Comparison of ENCODE assay signal across 11 cellular contexts in the genomic region with DNA sequence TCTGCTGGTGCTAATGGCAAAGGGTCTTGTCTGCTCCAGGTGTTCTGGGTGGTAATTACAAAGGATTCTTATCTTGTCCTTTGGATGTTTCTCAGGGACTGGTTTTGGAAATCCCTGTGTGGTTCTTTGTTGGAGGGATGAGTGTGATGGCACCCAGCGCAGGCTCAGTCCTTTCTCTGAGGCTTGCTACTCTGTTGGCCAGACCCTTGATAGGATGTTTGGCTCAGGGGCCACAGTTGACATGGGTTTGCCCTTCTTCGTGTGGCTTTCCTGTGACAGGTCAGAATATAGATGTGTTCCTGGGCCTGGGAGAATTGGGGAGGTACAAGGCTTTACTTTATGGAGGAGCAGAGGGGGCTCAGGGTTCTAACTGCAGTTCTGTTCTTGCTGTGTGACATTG. TPM values are rescaled to one million over a fixed set of nuclear protein-coding genes. Genes with fewer than 3 reads are reported as not detected.
DNase-seq lines count a peak whose midpoint lies in the region; ATAC-seq and TF ChIP-seq lines count a peak whose summit lies in the region.
"Had no signal": no experiment of that assay in that cellular context is flagged by ENCODE, and none has a peak within 500 bp of the region (broad histone marks: within the 10 kb centered on the region; RNA-seq: fewer than 3 reads in every experiment).

No MANE protein-coding gene starts in this region.

- intact Hi-C loops in PC-9 (cut with micrococcal nuclease; ENCODE audit: unreplicated experiment) (no loop called here), thyroid gland (cut with DNase I) (no loop called here)

- H3K4me1 ChIP-seq in PC-9 (replicated peaks; ENCODE audit: insufficient read depth) (peaks cover 32% of the 10 kb centered on the region), endodermal cell (ENCODE audit: control insufficient read depth, insufficient read depth, low read length) (peaks cover 26% of the 10 kb centered on the region), thyroid gland (peaks cover 76 to 77% of the 10 kb centered on the region in 2 donors)

- H3K27ac Mint-ChIP-seq in endodermal cell (no peak overlapping the region), nephron (peak overlapping the region; percentile 89 to 97 (median 96))
- H3K27ac Mint-ChIP-seq: H9 had no signal

- H4K20me1 ChIP-seq in PC-9 (ENCODE audit: insufficient read depth) = peaks cover 34% of the 10 kb centered on the region

- H3K4me2 ChIP-seq in PC-9 = peak overlapping the region; percentile 17

- H3K4me1 Mint-ChIP-seq in endodermal cell (peaks cover 26% of the 10 kb centered on the region), nephron (peaks cover 69% of the 10 kb centered on the region)
- H3K4me1 Mint-ChIP-seq in activated T-cell treated with anti-CD3 and anti-CD28 coated beads, Interleukin-2, amount 50 U/mL, for 4 hours (ENCODE audit: low read depth) = peaks cover 3% of the 10 kb centered on the region

- H3K4me3 ChIP-seq in PC-9 = no peak overlapping the region; the same call in 1 of the 2 replicates
- peak overlapping the region; percentile 70 for H3K4me3 ChIP-seq in endodermal cell (ENCODE audit: low read length)
- peak overlapping the region in 1 of 3 donors; percentile 61 for H3K4me3 ChIP-seq in thyroid gland (replicated peaks in 1 of 3)

- peak overlapping the region; percentile 4 for H3K9ac ChIP-seq in endodermal cell (ENCODE audit: extremely low read depth, low read length, poor library complexity, severe bottlenecking)

- CTCF ChIA-PET in PC-9 (lab: Charles Lee) = no interaction called here

- BruUV-seq in PC-9 (replicated peaks; lab: Mats Ljungman, UMichigan) = no TSS peak

- H3K9me3 ChIP-seq in PC-9 (ENCODE audit: insufficient read depth, low read depth) (no peaks in the 10 kb centered on the region), endodermal cell (ENCODE audit: control insufficient read depth, low read length) (no peaks in the 10 kb centered on the region), thyroid gland (no peaks in the 10 kb centered on the region)

- no peaks in the 10 kb centered on the region for H3K9me2 ChIP-seq in PC-9 (ENCODE audit: insufficient read depth)

- H3K4me3 Mint-ChIP-seq in endodermal cell (peak overlapping the region; percentile 16), nephron (peak overlapping the region; percentile 84 to 92 (median 85))
- no peak overlapping the region for H3K4me3 Mint-ChIP-seq in activated T-cell treated with anti-CD3 and anti-CD28 coated beads, Interleukin-2, amount 50 U/mL, for 4 hours
- H3K4me3 Mint-ChIP-seq: H9 had no signal

- TF ChIP-seq CTCF in PC-9 (conservative IDR thresholded peaks at IDR 0.05) = no peak
- TF ChIP-seq CTCF in endodermal cell (conservative IDR thresholded peaks at IDR 0.05) = no peak
- no peak for TF ChIP-seq CTCF in nephron (IDR thresholded peaks at IDR 0.05; ENCODE audit: unreplicated experiment in 3 of 3)
- TF ChIP-seq CTCF in thyroid gland (IDR thresholded peaks at IDR 0.05) = no peak

- DNase-seq in PC-9 (no peak), endodermal cell (no peak), thyroid gland (no peak), NCI-H146 (lab: John Stamatoyannopoulos, UW) (no peak)
- no peak for DNase-seq in activated T-cell treated with anti-CD3 and anti-CD28 coated beads, Interleukin-2, amount 50 U/mL, for 4 hours
- no peak for DNase-seq in activated effector memory CD4-positive, alpha-beta T cell treated with anti-CD3 and anti-CD28 coated beads, Interleukin-2, amount 50 U/mL, for 16 hours
- DNase-seq: H9, NCI-H187 treated with DMSO at 0.1 percent for 48 hours, T1000 had no signal

- no peaks in the 10 kb centered on the region for H3K36me3 ChIP-seq in PC-9 (ENCODE audit: low read depth)
- H3K36me3 ChIP-seq in endodermal cell (ENCODE audit: control insufficient read depth, insufficient read depth, low read length) = peaks cover 9% of the 10 kb centered on the region
- no peaks in the 10 kb centered on the region for H3K36me3 ChIP-seq in thyroid gland

- H3K27me3 Mint-ChIP-seq in endodermal cell (ENCODE audit: insufficient read depth) (peaks cover 11% of the 10 kb centered on the region), nephron (ENCODE audit: low read depth) (no peaks in the 10 kb centered on the region)
- peaks cover 3% of the 10 kb centered on the region for H3K27me3 Mint-ChIP-seq in activated T-cell treated with anti-CD3 and anti-CD28 coated beads, Interleukin-2, amount 50 U/mL, for 4 hours (ENCODE audit: low read depth)

- ATAC-seq in activated T-cell treated with anti-CD3 and anti-CD28 coated beads, Interleukin-2, amount 50 U/mL, for 4 hours = no peak
- ATAC-seq in HG03139 (IDR thresholded peaks at IDR 0.05; ENCODE audit: unreplicated experiment) = no peak

- whole genome bisulfite sequencing in endodermal cell (ENCODE audit: insufficient coverage in 1 of 2, insufficient read length in 1 of 2), 2 experiments = 98% methylated on average over 2 of the region's 2 CpGs; no CpG with 5 or more reads in 1 of the 2 experiments
- 81 to 82% methylated on average over 2 of the region's 2 CpGs for WGBS in thyroid gland, 2 donors

- peaks cover 12% of the 10 kb centered on the region for H3K36me3 Mint-ChIP-seq in endodermal cell (ENCODE audit: low read depth)
- H3K36me3 Mint-ChIP-seq in nephron (ENCODE audit: low read depth) = peaks cover 13% of the 10 kb centered on the region
- H3K36me3 Mint-ChIP-seq in activated T-cell treated with anti-CD3 and anti-CD28 coated beads, Interleukin-2, amount 50 U/mL, for 4 hours (ENCODE audit: insufficient read depth) = no peaks in the 10 kb centered on the region

- no peak overlapping the region for H2AFZ ChIP-seq in PC-9

- H3K27ac ChIP-seq in PC-9 (no peak overlapping the region), endodermal cell (ENCODE audit: low read depth, low read length) (no peak overlapping the region), thyroid gland (peak overlapping the region; percentile 97 to 99 (median 98))

- POLR2A ChIA-PET in PC-9 (lab: Charles Lee; ENCODE audit: unreplicated experiment) = no interaction called here

- H3F3A ChIP-seq in PC-9 (ENCODE audit: insufficient read depth, low read depth) = peaks cover 19% of the 10 kb centered on the region; the same call in 1 of the 2 replicates

- H3K79me2 ChIP-seq in PC-9 (ENCODE audit: low read depth) = peaks cover 35% of the 10 kb centered on the region

- no peak for TF ChIP-seq POLR2A in thyroid gland (IDR thresholded peaks at IDR 0.05)

- H3K27me3 ChIP-seq in PC-9 (ENCODE audit: insufficient read depth, low read depth) = no peaks in the 10 kb centered on the region
- H3K27me3 ChIP-seq in endodermal cell (ENCODE audit: control insufficient read depth, insufficient read depth, low read length, poor library complexity, severe bottlenecking) = no peaks in the 10 kb centered on the region
- no peaks in the 10 kb centered on the region for H3K27me3 ChIP-seq in thyroid gland

- H3K9me3 Mint-ChIP-seq in endodermal cell (no peaks in the 10 kb centered on the region), nephron (no peaks in the 10 kb centered on the region)
- H3K9me3 Mint-ChIP-seq in activated T-cell treated with anti-CD3 and anti-CD28 coated beads, Interleukin-2, amount 50 U/mL, for 4 hours = no peaks in the 10 kb centered on the region
- H3K9me3 Mint-ChIP-seq: H9 had no signal

RNA-seq across cellular contexts. Expression of gene ARHGEF17, which starts 4.0 kb away (rescaled TPM):
- total RNA-seq in PC-9 (2021) (56.9 and 62.1 TPM in 2 replicates), endodermal cell (10 to 100 TPM; 31.0 to 39.0 TPM), thyroid gland (100 to 1,000 TPM in 1 of 4 donors, 10 to 100 TPM in 3; 54.0 to 125 (median 61.4) TPM)
- 52.4 TPM for polyA plus RNA-seq in endodermal cell (2013, experiment 1 of 2)
- 45.3 TPM for polyA plus RNA-seq in endodermal cell (2013, experiment 2 of 2)
- total RNA-seq in activated T-cell treated with anti-CD3 and anti-CD28 coated beads, Interleukin-2, amount 50 U/mL, for 4 hours = under 1 TPM; 0.13 to 0.27 (median 0.13) TPM

RNA-seq across cellular contexts. Expression of gene P2RY6, which starts 39.9 kb away (rescaled TPM):
- 29.7 and 34.7 TPM in 2 replicates for total RNA-seq in PC-9 (2021)
- under 1 TPM; 0.31 to 0.37 TPM for total RNA-seq in endodermal cell
- 0.11 TPM for polyA plus RNA-seq in endodermal cell (2013, experiment 1 of 2)
- not detected for polyA plus RNA-seq in endodermal cell (2013, experiment 2 of 2)
- total RNA-seq in thyroid gland = 1 to 10 TPM in 3 of 4 donors, under 1 TPM in 1; 0.93 to 4.0 (median 2.8) TPM
- total RNA-seq in activated T-cell treated with anti-CD3 and anti-CD28 coated beads, Interleukin-2, amount 50 U/mL, for 4 hours = not detected
- total RNA-seq: H9 had no signal

Comparison
In these comparisons a context has a peak if more than half of its experiments do, and no peak if none do; other contexts are left out.
1. H3K27ac ChIP-seq: peak in thyroid gland (3 of 3); none in PC-9 (single experiment) and endodermal cell (single experiment).
2. RNA of gene ARHGEF17, which starts 4.0 kb away (total RNA-seq): 54.0 to 125 TPM in thyroid gland, 56.9 to 62.1 TPM in PC-9 and 31.0 to 39.0 TPM in endodermal cell; 0.13 to 0.27 TPM in activated T-cell treated with anti-CD3 and anti-CD28 coated beads, Interleukin-2, amount 50 U/mL, for 4 hours; every median in the first group is over 10 times any median in the second.